In genomic region chr3:1103525-1103924, GRCh38 we compare ENCODE assay signal across 1 cellular context.
TF ChIP-seq lines count a peak whose summit lies in the region.

No MANE protein-coding gene starts in this region.

TF ChIP-seq in GM23338, 12 proteins besides CTCF, POLR2A, EP300 and RAD21 (continued from another document):
- no peak for TF ChIP-seq REST (IDR thresholded peaks at IDR 0.05; ENCODE audit: unreplicated experiment)
- no peak for TF ChIP-seq CREB1 (CRISPR knock-in tag; IDR thresholded peaks at IDR 0.05; ENCODE audit: low read depth)
